18 cellular contexts compared by ENCODE assay signal in the genomic region with DNA sequence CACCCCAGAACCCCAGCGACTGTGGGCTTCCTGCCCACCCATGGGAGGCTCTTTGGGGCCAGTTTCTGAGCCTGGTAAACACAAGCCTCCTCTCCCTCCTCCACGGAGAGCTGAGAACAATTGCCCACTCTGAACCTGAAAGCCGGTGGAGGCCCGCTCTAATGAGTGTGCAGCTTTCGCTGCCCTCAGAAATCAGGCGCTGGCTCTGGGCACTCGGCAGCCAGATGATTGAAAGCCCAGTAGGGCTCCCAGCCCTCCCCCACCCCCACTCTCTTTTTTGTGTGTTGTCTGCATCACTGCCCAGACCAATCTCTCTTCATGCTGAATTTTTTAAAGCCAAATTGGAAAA.
DNase-seq lines count a peak whose midpoint lies in the region; ATAC-seq and TF ChIP-seq lines count a peak whose summit lies in the region.
"Had no signal": no experiment of that assay in that cellular context is flagged by ENCODE, and none has a peak within 500 bp of the region (broad histone marks: within the 10 kb centered on the region; RNA-seq: fewer than 3 reads in every experiment).

No MANE protein-coding gene starts in this region.

- H3K36me3 Mint-ChIP-seq in neural progenitor cell, result peaks cover 2% of the 10 kb centered on the region
- H3K36me3 Mint-ChIP-seq: activated CD4-positive, alpha-beta memory T cell treated with anti-CD3 and anti-CD28 coated beads for 36 hours had no signal

- H3K9me3 Mint-ChIP-seq in neural progenitor cell, result peaks cover 3% of the 10 kb centered on the region
- H3K9me3 Mint-ChIP-seq: activated T-helper 1 cell treated with anti-CD3 and anti-CD28 coated beads, Interleukin-12 subunit alpha, Interleukin-12 subunit beta, Interleukin-2, Interleukin-4 antibody, amounts not matched to agents 30 ng/mL and 10 ng/mL and 1 ng/mL, durations not matched to agents 14 hours and 24 hours and 36 hours had no signal

- H3F3A ChIP-seq in neural progenitor cell (ENCODE audit: low read depth), result peaks cover 15% of the 10 kb centered on the region

- H3K36me3 ChIP-seq in H7 (replicated peaks; ENCODE audit: control insufficient read depth, insufficient read depth, low read length) (no peaks in the 10 kb centered on the region), neural progenitor cell (no peaks in the 10 kb centered on the region), osteoblast (ENCODE audit: insufficient read depth, low read length) (no peaks in the 10 kb centered on the region)

- H3K27me3 Mint-ChIP-seq in neural progenitor cell (ENCODE audit: insufficient read depth, low read depth), result peaks cover 18% of the 10 kb centered on the region

- peak overlapping the region; percentile 88 for H3K27ac Mint-ChIP-seq in neural progenitor cell
- H3K27ac Mint-ChIP-seq: activated CD4-positive, alpha-beta memory T cell treated with anti-CD3 and anti-CD28 coated beads for 36 hours; activated T-helper 1 cell treated with anti-CD3 and anti-CD28 coated beads, Interleukin-12 subunit alpha, Interleukin-12 subunit beta, Interleukin-2, Interleukin-4 antibody, amounts not matched to agents 30 ng/mL and 10 ng/mL and 1 ng/mL, durations not matched to agents 14 hours and 24 hours and 36 hours; progenitor cell of endocrine pancreas had no signal

- peak; percentile 6 for DNase-seq in AG20443 (ENCODE audit: low spot score)
- DNase-seq in H7, result peak; percentile 64
- DNase-seq in fibroblast of pulmonary artery (ENCODE audit: low read depth), result peak; percentile 6
- peak; percentile 68 for DNase-seq in neural progenitor cell (ENCODE audit: low spot score)
- no peak for DNase-seq in cerebellum (ENCODE audit: low spot score)
- no peak for DNase-seq in G401 (ENCODE audit: low spot score)
- DNase-seq in left lobe of liver (ENCODE audit: low spot score), result no peak
- no peak for DNase-seq in osteoblast (ENCODE audit: insufficient read length, low spot score, missing footprints)
- DNase-seq: activated CD4-positive, alpha-beta memory T cell treated with anti-CD3 and anti-CD28 coated beads for 36 hours; foreskin keratinocyte; KBM-7; mesenchymal stem cell; NCI-H1048; stimulated activated naive CD8-positive, alpha-beta T cell treated with anti-CD3 and anti-CD28 coated beads, Interleukin-15, Interleukin-2, amounts not matched to agents 100 U/mL and 50 U/mL, for 24 hours had no signal

- TF ChIP-seq CTCF in fibroblast of pulmonary artery (IDR thresholded peaks at IDR 0.05; ENCODE audit: low read length, missing control alignments) (no peak), neural progenitor cell (IDR thresholded peaks at IDR 0.05) (no peak), osteoblast (IDR thresholded peaks at IDR 0.05; ENCODE audit: extremely low read depth, low read depth, low read length) (no peak)

- peak overlapping the region; percentile 71 for H3K4me3 Mint-ChIP-seq in neural progenitor cell
- H3K4me3 Mint-ChIP-seq: activated CD4-positive, alpha-beta memory T cell treated with anti-CD3 and anti-CD28 coated beads for 36 hours; activated T-helper 1 cell treated with anti-CD3 and anti-CD28 coated beads, Interleukin-12 subunit alpha, Interleukin-12 subunit beta, Interleukin-2, Interleukin-4 antibody, amounts not matched to agents 30 ng/mL and 10 ng/mL and 1 ng/mL, durations not matched to agents 14 hours and 24 hours and 36 hours had no signal

- no peaks in the 10 kb centered on the region for H4K20me1 ChIP-seq in neural progenitor cell (ENCODE audit: low read depth)
- no peaks in the 10 kb centered on the region for H4K20me1 ChIP-seq in osteoblast (ENCODE audit: insufficient read depth, low read length)

- H3K9me3 ChIP-seq in neural progenitor cell (ENCODE audit: low read depth) (no peaks in the 10 kb centered on the region), osteoblast (ENCODE audit: low read depth, low read length) (no peaks in the 10 kb centered on the region)

- no peak overlapping the region for H3K9ac ChIP-seq in neural progenitor cell

- H3K4me3 ChIP-seq in H7 (ENCODE audit: insufficient read depth, low read depth, low read length), result no peak overlapping the region
- H3K4me3 ChIP-seq in fibroblast of pulmonary artery (replicated peaks; ENCODE audit: low read depth, low read length), result no peak overlapping the region
- H3K4me3 ChIP-seq in neural progenitor cell, result no peak overlapping the region
- no peak overlapping the region for H3K4me3 ChIP-seq in osteoblast (ENCODE audit: insufficient read depth, low read length)

- H3K4me2 ChIP-seq in neural progenitor cell, result peak overlapping the region; percentile 25
- H3K4me2 ChIP-seq in osteoblast (ENCODE audit: insufficient read depth, low read length), result no peak overlapping the region

- peaks cover 70% of the 10 kb centered on the region for H3K4me1 Mint-ChIP-seq in neural progenitor cell

- H3K27ac ChIP-seq in neural progenitor cell (peak overlapping the region; percentile 63), osteoblast (ENCODE audit: low read depth, low read length) (no peak overlapping the region)
- H3K27ac ChIP-seq: foreskin keratinocyte, HL-60 had no signal

- no peak overlapping the region for H2AFZ ChIP-seq in neural progenitor cell (replicated peaks)
- H2AFZ ChIP-seq in osteoblast (ENCODE audit: low read length), result no peak overlapping the region

- H3K27me3 ChIP-seq in H7 (ENCODE audit: control insufficient read depth, insufficient read depth, low read length) (no peaks in the 10 kb centered on the region), neural progenitor cell (no peaks in the 10 kb centered on the region), osteoblast (ENCODE audit: insufficient read depth, low read length) (peaks cover 9% of the 10 kb centered on the region)
- H3K27me3 ChIP-seq: foreskin keratinocyte had no signal

- in situ Hi-C loops in G401 (cut with HindIII; ENCODE audit: low sequenced_read_pairs), result no loop called here

- H3K4me1 ChIP-seq in neural progenitor cell, result peaks cover 23% of the 10 kb centered on the region
- H3K4me1 ChIP-seq in osteoblast (ENCODE audit: insufficient read depth, low read length), result no peaks in the 10 kb centered on the region
- H3K4me1 ChIP-seq: foreskin keratinocyte had no signal

- no peak for ATAC-seq in left lobe of liver
- ATAC-seq: foreskin keratinocyte; Panc1; stimulated activated naive CD8-positive, alpha-beta T cell treated with anti-CD3 and anti-CD28 coated beads, Interleukin-15, Interleukin-2, amounts not matched to agents 100 U/mL and 50 U/mL, for 24 hours had no signal

- no peaks in the 10 kb centered on the region for H3K79me2 ChIP-seq in neural progenitor cell (ENCODE audit: low read depth)
- no peaks in the 10 kb centered on the region for H3K79me2 ChIP-seq in osteoblast (ENCODE audit: insufficient read depth, low read length)

Comparison
In these comparisons a context has a peak if more than half of its experiments do, and no peak if none do; other contexts are left out.
1. DNase-seq: peak in AG20443 (single experiment), H7 (single experiment), fibroblast of pulmonary artery (single experiment) and neural progenitor cell (single experiment); none in cerebellum (single experiment), G401 (single experiment), left lobe of liver (single experiment) and osteoblast (single experiment).